23 cellular contexts compared by ENCODE assay signal in genomic region chr5:170345971-170346370, GRCh38.
"Had no signal": no experiment of that assay in that cellular context is flagged by ENCODE, and none has a peak within 500 bp of the region (broad histone marks: within the 10 kb centered on the region; RNA-seq: fewer than 3 reads in every experiment).

No MANE protein-coding gene starts in this region.

- DNase-seq: dorsolateral prefrontal cortex; effector CD4-positive, alpha-beta T cell; foreskin fibroblast; gastrocnemius medialis; head of caudate nucleus; left ventricle myocardium superior; lower lobe of right lung; naive thymus-derived CD8-positive, alpha-beta T cell; nephron progenitor cell; nucleus accumbens; stimulated activated CD4-positive, alpha-beta T cell treated with anti-CD3 and anti-CD28 coated beads, Interleukin-2, amount 100 ng/mL, for 24 hours; stimulated activated CD4-positive, alpha-beta T cell treated with anti-CD3 and anti-CD28 coated beads, Interleukin-4, amount 100 ng/mL, for 24 hours; stimulated activated naive CD4-positive, alpha-beta T cell treated with Interleukin-2 at 50 U/mL for 16 hours; stomach; thyroid gland; trophoblast cell had no signal

- ATAC-seq: esophagus mucosa; gastrocnemius medialis; left ventricle myocardium superior; lower lobe of right lung; naive thymus-derived CD8-positive, alpha-beta T cell; sciatic nerve; stimulated activated effector memory CD8-positive, alpha-beta T cell treated with anti-CD3 and anti-CD28 coated beads, Interleukin-12 subunit alpha, Interleukin-12 subunit beta, amount 100 ng/mL, for 72 hours had no signal

- H3K4me3 ChIP-seq: dorsolateral prefrontal cortex, gastrocnemius medialis, lower lobe of right lung, prostate gland, right atrium auricular region, stomach, thyroid gland, vagina had no signal

- H3K27ac ChIP-seq: dorsolateral prefrontal cortex, epithelial cell of prostate, gastrocnemius medialis, lower lobe of right lung, prostate gland, right atrium auricular region, stomach, thyroid gland, vagina had no signal
